10 cellular contexts compared by ENCODE assay signal in the genomic region with DNA sequence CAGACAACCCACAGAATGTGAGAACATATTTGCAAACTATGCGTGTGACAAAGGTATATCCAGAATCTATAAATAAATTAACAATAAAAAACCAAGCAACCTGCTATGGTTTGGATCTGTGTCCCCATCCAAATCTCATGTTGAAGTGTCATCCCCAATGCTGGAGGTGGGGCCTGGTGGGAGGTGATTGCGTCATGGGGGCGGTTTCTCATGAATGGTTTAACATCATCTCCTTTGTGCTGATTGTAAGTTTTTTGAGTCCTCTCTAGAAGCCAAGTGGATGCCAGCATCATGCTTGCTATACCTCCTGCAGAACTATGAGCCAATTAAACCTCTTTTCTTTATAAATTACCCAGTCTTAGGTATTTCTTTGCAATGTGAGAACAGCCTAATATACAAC.
"Had no signal": no experiment of that assay in that cellular context is flagged by ENCODE, and none has a peak within 500 bp of the region (broad histone marks: within the 10 kb centered on the region; RNA-seq: fewer than 3 reads in every experiment).

No MANE protein-coding gene starts in this region.

- H2AFZ ChIP-seq: GM23248, GM23338 had no signal

- H3K9me3 ChIP-seq: HAP-1 had no signal

- H3K4me1 Mint-ChIP-seq: GM23338, H9 had no signal

- FAIRE-seq: H54 had no signal

- H3K9ac ChIP-seq: GM23248 had no signal

- H3K27ac Mint-ChIP-seq: GM23338, H9, HFFc6 had no signal

- H3K4me2 ChIP-seq: GM23338 had no signal

- H3K9me3 Mint-ChIP-seq: GM23338 had no signal

- ATAC-seq: GM23338, HCT116 had no signal

- H3K36me3 ChIP-seq: HAP-1 had no signal

- DNase-seq: GM23248, GOT3, H7, H9, HCEC 1CT, HFFc6 had no signal

- H3K4me1 ChIP-seq: HAP-1 had no signal

- H3K27ac ChIP-seq: GM23248 had no signal

- H3K4me3 ChIP-seq: GM23248, GM23338, HAP-1 had no signal

- H3K4me3 Mint-ChIP-seq: GM23338, H9, HFFc6 had no signal
